In the genomic region with DNA sequence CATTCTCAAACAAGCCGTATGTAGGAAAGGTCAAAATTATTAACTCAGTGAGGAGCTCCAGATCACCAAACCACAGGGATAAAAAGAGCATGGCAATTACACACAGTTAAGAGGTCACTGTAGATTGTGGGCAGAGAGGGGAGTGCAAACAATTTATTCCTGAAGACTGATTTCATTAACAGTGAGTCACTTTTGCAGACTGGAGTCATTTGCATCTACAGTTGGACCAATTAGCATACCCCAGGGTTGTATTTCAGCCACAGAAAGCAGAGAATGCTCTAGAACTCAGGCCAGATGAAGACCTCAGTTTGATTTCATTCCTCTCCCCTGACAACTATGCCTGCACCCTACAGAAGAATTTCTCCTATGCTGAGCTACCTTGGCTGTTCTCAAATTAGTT, we compare ENCODE assay signal across 13 cellular contexts. TPM values are rescaled to one million over a fixed set of nuclear protein-coding genes. Genes with fewer than 3 reads are reported as not detected.
DNase-seq lines count a peak whose midpoint lies in the region; ATAC-seq and TF ChIP-seq lines count a peak whose summit lies in the region.
"Had no signal": no experiment of that assay in that cellular context is flagged by ENCODE, and none has a peak within 500 bp of the region (broad histone marks: within the 10 kb centered on the region; RNA-seq: fewer than 3 reads in every experiment).

No MANE protein-coding gene starts in this region.

- 0 out of 2 replicates have a peak overlapping the region, but pooled peaks have one; percentile 17 for H3K27ac ChIP-seq in GM23248
- H3K27ac ChIP-seq in esophagus squamous epithelium = no peak overlapping the region
- H3K27ac ChIP-seq: prostate gland, WERI-Rb-1 had no signal

- H3K9me3 ChIP-seq in GM23248 (ENCODE audit: low read depth) (no peaks in the 10 kb centered on the region), esophagus squamous epithelium (no peaks in the 10 kb centered on the region)
- H3K9me3 ChIP-seq: prostate gland had no signal

- no peaks in the 10 kb centered on the region for H4K20me1 ChIP-seq in GM23248 (ENCODE audit: insufficient read depth)

- no peak overlapping the region for H3K9ac ChIP-seq in GM23248

- H3K36me3 ChIP-seq in GM23248 (ENCODE audit: low read depth) (no peaks in the 10 kb centered on the region), esophagus squamous epithelium (no peaks in the 10 kb centered on the region)
- H3K36me3 ChIP-seq: prostate gland, WERI-Rb-1 had no signal

- H3K4me1 ChIP-seq in GM23248 (ENCODE audit: insufficient read depth) = peaks cover 14% of the 10 kb centered on the region
- H3K4me1 ChIP-seq in esophagus squamous epithelium = peaks cover 0 to 19% (median 9%) of the 10 kb centered on the region in 3 donors
- H3K4me1 ChIP-seq: prostate gland had no signal

- H2AFZ ChIP-seq in GM23248 = 0 out of 2 replicates have a peak overlapping the region, but pooled peaks have one; percentile 6

- H3K4me3 ChIP-seq in GM23248 (no peak overlapping the region), fibroblast of mammary gland (ENCODE audit: control insufficient read depth, low read depth, low read length) (no peak overlapping the region), esophagus squamous epithelium (no peak overlapping the region)
- H3K4me3 ChIP-seq: prostate gland had no signal

- peak; percentile 14 for DNase-seq in A172 (ENCODE audit: low spot score)
- DNase-seq in GM23248 = peak; percentile 69
- peak; percentile 25 for DNase-seq in SK-N-DZ (ENCODE audit: low spot score)
- peak; percentile 56 for DNase-seq in fibroblast of mammary gland (ENCODE audit: low read depth)
- DNase-seq in esophagus squamous epithelium (lab: John Stamatoyannopoulos, UW) = no peak
- no peak for DNase-seq in activated CD4-positive, CD25-positive, alpha-beta regulatory T cell treated with anti-CD3 and anti-CD28 coated beads, Interleukin-2, amount 50 U/mL, for 72 hours
- DNase-seq: cortex of kidney, DMS79, NCI-H1930, WERI-Rb-1 had no signal

- peak overlapping the region; percentile 31 for H3K4me2 ChIP-seq in GM23248 (ENCODE audit: unreplicated experiment)

- in situ Hi-C loops in GM23248 (cut with MboI) = loop anchor here (25.0 kb wide), 1 partner anchor 719 kb away; no protein-coding TSS in a partner anchor

- no peak for TF ChIP-seq POLR2A in esophagus squamous epithelium (IDR thresholded peaks at IDR 0.05)

- ATAC-seq in HG03342 (IDR thresholded peaks at IDR 0.05; ENCODE audit: unreplicated experiment) (no peak), GM18907 (IDR thresholded peaks at IDR 0.05; ENCODE audit: unreplicated experiment) (no peak)

- H3K79me2 ChIP-seq in GM23248 (ENCODE audit: insufficient read depth) = no peaks in the 10 kb centered on the region

- H3K27me3 ChIP-seq in GM23248 (replicated peaks; ENCODE audit: insufficient read depth) = no peaks in the 10 kb centered on the region
- no peaks in the 10 kb centered on the region for H3K27me3 ChIP-seq in esophagus squamous epithelium

- H3F3A ChIP-seq in GM23248 (ENCODE audit: insufficient read depth) = peaks cover 11% of the 10 kb centered on the region

- 3 to 6% methylated on average over 1 of the region's 1 CpG for WGBS in GM23248 (ENCODE audit: low coverage in 1 of 2, low lambda C conversion rate in 2 of 2, missing lambda C conversion rate in 2 of 2), 2 experiments
- WGBS in esophagus squamous epithelium, 2 donors = 88 to 100% methylated on average over 1 of the region's 1 CpG

- H3K9me2 ChIP-seq in GM23248 (ENCODE audit: insufficient read depth) = no peaks in the 10 kb centered on the region

- TF ChIP-seq CTCF in fibroblast of mammary gland (conservative IDR thresholded peaks at IDR 0.05; ENCODE audit: control insufficient read depth, insufficient read depth, low read depth, low read length) (no peak), esophagus squamous epithelium (IDR thresholded peaks at IDR 0.05) (no peak)

- intact Hi-C loops in esophagus squamous epithelium (cut with DNase I) = no loop called here

RNA-seq across cellular contexts. Expression of a gene that starts 40.1 kb away (rescaled TPM):
- total RNA-seq in A172 (2014; rRNA removed; shearing (Covaris generic)) = 24.2 and 25.4 TPM in 2 replicates
- total RNA-seq in GM23248 (2014; rRNA removed; shearing (Covaris generic)) = 6.1 and 12.5 TPM in 2 replicates
- 7.0 and 7.2 TPM in 2 replicates for polyA plus RNA-seq in GM23248 (2016; fragmentation: Nextera tagmentation; extraction: Ambion mirVana)
- polyA plus RNA-seq in SK-N-DZ (2014; cell fraction: cytosol; rRNA removed) = 46.6 and 54.0 TPM in 2 replicates
- 31.1 and 43.5 TPM in 2 replicates for polyA plus RNA-seq in SK-N-DZ (2014; cell fraction: nucleus; rRNA removed)
- total RNA-seq in esophagus squamous epithelium = 10 to 100 TPM; 11.4 to 28.6 (median 16.0) TPM

Comparison
In these comparisons a context has a peak if more than half of its experiments do, and no peak if none do; other contexts are left out.
1. DNase-seq: peak in A172 (single experiment), GM23248 (single experiment), SK-N-DZ (single experiment) and fibroblast of mammary gland (single experiment); none in esophagus squamous epithelium (single experiment) and activated CD4-positive, CD25-positive, alpha-beta regulatory T cell treated with anti-CD3 and anti-CD28 coated beads, Interleukin-2, amount 50 U/mL, for 72 hours (single experiment).